21 cellular contexts compared by ENCODE assay signal in genomic region chr18:74544898-74545297, GRCh38. TPM values are rescaled to one million over a fixed set of nuclear protein-coding genes. Genes with fewer than 3 reads are reported as not detected.
A peak's percentile ranks its signal among the peaks of the same experiment; 100 is the strongest.
DNase-seq lines count a peak whose midpoint lies in the region; ATAC-seq, FAIRE-seq and TF ChIP-seq lines count a peak whose summit lies in the region.
"Had no signal": no experiment of that assay in that cellular context is flagged by ENCODE, and none has a peak within 500 bp of the region (broad histone marks: within the 10 kb centered on the region; RNA-seq: fewer than 3 reads in every experiment).

No MANE protein-coding gene starts in this region.

- H3K36me3 ChIP-seq in endothelial cell of umbilical vein (ENCODE audit: control insufficient read depth in 2 of 2, extremely low read depth in 1 of 2, insufficient read depth in 2 of 2, low read length in 2 of 2) (no peaks in the 10 kb centered on the region), lower lobe of right lung (no peaks in the 10 kb centered on the region), hepatocyte (replicated peaks; ENCODE audit: insufficient read depth, low read depth) (no peaks in the 10 kb centered on the region)

- ATAC-seq in Right ventricle myocardium superior (ENCODE audit: poor library complexity) (peak; percentile 32), lower lobe of right lung (no peak), SK-N-SH treated with all-trans-retinoic acid at 6 μM for 48 hours (no peak), HG03139 (IDR thresholded peaks at IDR 0.05; ENCODE audit: unreplicated experiment) (no peak)
- ATAC-seq: CD8-positive, alpha-beta T cell; Panc1 had no signal

- no peaks in the 10 kb centered on the region for H3K9me2 ChIP-seq in hepatocyte (replicated peaks; ENCODE audit: insufficient read depth)

- H3K9me3 ChIP-seq in endothelial cell of umbilical vein (replicated peaks; ENCODE audit: control insufficient read depth, insufficient read depth, low read length) (no peaks in the 10 kb centered on the region), lower lobe of right lung (peaks cover 8% of the 10 kb centered on the region), hepatocyte (ENCODE audit: low read depth) (no peaks in the 10 kb centered on the region)

- no peak for TF ChIP-seq CTCF in endothelial cell of umbilical vein (IDR thresholded peaks at IDR 0.05; ENCODE audit: extremely low read depth in 1 of 2, insufficient read depth in 1 of 2, low read depth in 1 of 2, low read length in 2 of 2)
- no peak for TF ChIP-seq CTCF in lower lobe of right lung (IDR thresholded peaks at IDR 0.05)
- no peak for TF ChIP-seq CTCF in hepatocyte (IDR thresholded peaks at IDR 0.05; ENCODE audit: poor library complexity)

- H3K9ac ChIP-seq in endothelial cell of umbilical vein (replicated peaks; ENCODE audit: extremely low read depth, insufficient read depth, low read length): no peak overlapping the region

- no peak overlapping the region for H3K4me3 ChIP-seq in endothelial cell of umbilical vein (replicated peaks in 1 of 3; ENCODE audit: insufficient read depth in 1 of 3, low read depth in 1 of 3, low read length in 3 of 3)
- H3K4me3 ChIP-seq in lower lobe of right lung: no peak overlapping the region
- H3K4me3 ChIP-seq in hepatocyte: no peak overlapping the region

- FAIRE-seq in endothelial cell of umbilical vein (lab: Jason Lieb, UNC): no peak
- FAIRE-seq: GM19239, HTR-8/SVneo had no signal

- no peaks in the 10 kb centered on the region for H4K20me1 ChIP-seq in endothelial cell of umbilical vein (replicated peaks; ENCODE audit: control insufficient read depth, extremely low read depth, insufficient read depth, low read length)
- no peaks in the 10 kb centered on the region for H4K20me1 ChIP-seq in hepatocyte (ENCODE audit: insufficient read depth, poor library complexity, severe bottlenecking)

- intact Hi-C loops in Right ventricle myocardium superior (cut with DNase I) (no loop called here), cardiac septum (cut with DNase I) (no loop called here), endothelial cell of umbilical vein (cut with micrococcal nuclease) (no loop called here), lower lobe of right lung (cut with DNase I) (no loop called here)

- CTCF ChIA-PET in endothelial cell of umbilical vein (lab: Charles Lee): interaction anchor here (1.1 kb wide), 1 partner anchor 11 kb away, joined by 4 read pairs; no protein-coding TSS in a partner anchor

- no peak for TF ChIP-seq POLR2A in endothelial cell of umbilical vein (IDR thresholded peaks at IDR 0.05; ENCODE audit: low read depth, low read length)

- dilution Hi-C loops in endothelial cell of umbilical vein (cut with MboI; ENCODE audit: extremely low pct_ligation_motif_present, low sequenced_read_pairs): no loop called here

- H3K27ac ChIP-seq in endothelial cell of umbilical vein (ENCODE audit: insufficient read depth, low read depth, low read length) (no peak overlapping the region), lower lobe of right lung (peak overlapping the region; percentile 32), substantia nigra (ENCODE audit: low read depth, low read length, poor library complexity, severe bottlenecking) (peak overlapping the region; percentile 80), hepatocyte (no peak overlapping the region)
- H3K27ac ChIP-seq: HL-60 had no signal

- DNase-seq in Right ventricle myocardium superior (peak; percentile 50), cardiac septum (ENCODE audit: low spot score) (no peak), endothelial cell of umbilical vein (ENCODE audit: low read depth, low spot score) (no peak), lower lobe of right lung (no peak), substantia nigra (lab: John Stamatoyannopoulos, UW) (peak in 3 of 49 donors; percentile 19 to 51 (median 21)), hepatocyte (ENCODE audit: low spot score) (no peak)
- DNase-seq: 8988T; CD8-positive, alpha-beta T cell; H9; NCI-H1105 treated with DMSO at 0.1 percent for 48 hours; NCI-H187; NCI-H446; NCI-H774 had no signal

- no peaks in the 10 kb centered on the region for H3K9me1 ChIP-seq in endothelial cell of umbilical vein (replicated peaks; ENCODE audit: control insufficient read depth, extremely low read depth, insufficient read depth, low read length)

- POLR2A ChIA-PET in endothelial cell of umbilical vein (lab: Charles Lee): no interaction called here

- H3K79me2 ChIP-seq in endothelial cell of umbilical vein (ENCODE audit: control insufficient read depth, insufficient read depth, low read length): no peaks in the 10 kb centered on the region
- H3K79me2 ChIP-seq in hepatocyte: no peaks in the 10 kb centered on the region

- H3K4me1 ChIP-seq in endothelial cell of umbilical vein (ENCODE audit: control insufficient read depth, extremely low read depth, insufficient read depth, low read length): peaks cover 3% of the 10 kb centered on the region
- peaks cover 19% of the 10 kb centered on the region for H3K4me1 ChIP-seq in lower lobe of right lung
- H3K4me1 ChIP-seq in hepatocyte (ENCODE audit: insufficient read depth): peaks cover 2% of the 10 kb centered on the region

- 79% methylated on average over 8 of the region's 8 CpGs for WGBS in hepatocyte (ENCODE audit: low lambda C conversion rate, missing lambda C conversion rate)

- BruUV-seq in endothelial cell of umbilical vein (replicated peaks; lab: Mats Ljungman, UMichigan): no TSS peak

- peak overlapping the region; percentile 31 for H2AFZ ChIP-seq in endothelial cell of umbilical vein (ENCODE audit: low read depth, low read length)
- no peak overlapping the region for H2AFZ ChIP-seq in hepatocyte

- H3K27me3 ChIP-seq in endothelial cell of umbilical vein (ENCODE audit: control insufficient read depth in 2 of 2, insufficient read depth in 2 of 2, low read length in 2 of 2) (no peaks in the 10 kb centered on the region), lower lobe of right lung (ENCODE audit: low read depth) (no peaks in the 10 kb centered on the region), hepatocyte (no peaks in the 10 kb centered on the region)

- no peak overlapping the region for H3K4me2 ChIP-seq in endothelial cell of umbilical vein (ENCODE audit: insufficient read depth, low read length)
- H3K4me2 ChIP-seq in hepatocyte: no peak overlapping the region

TF ChIP-seq in endothelial cell of umbilical vein, 7 proteins besides CTCF, POLR2A, EP300 and RAD21 (continues in another document):
- TF ChIP-seq, protein P1, sequence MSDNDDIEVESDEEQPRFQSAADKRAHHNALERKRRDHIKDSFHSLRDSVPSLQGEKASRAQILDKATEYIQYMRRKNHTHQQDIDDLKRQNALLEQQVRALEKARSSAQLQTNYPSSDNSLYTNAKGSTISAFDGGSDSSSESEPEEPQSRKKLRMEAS (IDR thresholded peaks at IDR 0.05; ENCODE audit: insufficient read depth, insufficient read length): no peak
- no peak for TF ChIP-seq JUN (IDR thresholded peaks at IDR 0.05; ENCODE audit: borderline replicate concordance, insufficient read depth, insufficient read length, low read depth)
- no peak for TF ChIP-seq EZH2 (IDR thresholded peaks at IDR 0.05; ENCODE audit: borderline replicate concordance, low read depth, low read length, severe bottlenecking)

TF ChIP-seq in SK-N-SH treated with all-trans-retinoic acid at 6 μM for 48 hours, 23 proteins besides CTCF, POLR2A, EP300 and RAD21 (continues in another document):
- no peak for TF ChIP-seq ZC3H10 (CRISPR knock-in tag; IDR thresholded peaks at IDR 0.05)

RNA-seq across cellular contexts. Expression of gene CNDP1, which starts 10.6 kb away (rescaled TPM):
- not detected for total RNA-seq in Right ventricle myocardium superior
- not detected for total RNA-seq in cardiac septum
- total RNA-seq in endothelial cell of umbilical vein: not detected in 2 replicates
- polyA plus RNA-seq in endothelial cell of umbilical vein: not detected in 2 replicates
- not detected in 2 replicates for polyA plus RNA-seq in endothelial cell of umbilical vein (2011; cell fraction: cytosol; rRNA removed)
- polyA plus RNA-seq in endothelial cell of umbilical vein (2011; cell fraction: nucleus; rRNA removed): 0.06 and 0.22 TPM in 2 replicates
- 0.17 TPM in 1 of 2 replicates, not detected in the other for polyA plus RNA-seq in endothelial cell of umbilical vein (2012)
- not detected in 2 replicates for polyA minus RNA-seq in endothelial cell of umbilical vein
- not detected for polyA minus RNA-seq in endothelial cell of umbilical vein (2011; cell fraction: cytosol; rRNA and poly(A)+ RNA removed)
- not detected in 2 replicates for polyA minus RNA-seq in endothelial cell of umbilical vein (2011; cell fraction: nucleus; rRNA and poly(A)+ RNA removed)
- total RNA-seq in lower lobe of right lung: not detected
- not detected in 2 replicates for total RNA-seq in hepatocyte
- 0.23 and 0.74 TPM in 2 replicates for polyA plus RNA-seq in hepatocyte
- total RNA-seq: H9, LHCN-M2 had no signal
- polyA plus RNA-seq: BJ had no signal

RNA-seq across cellular contexts. Expression of gene CNDP2, which starts 48.7 kb away (rescaled TPM):
- 54.5 TPM for total RNA-seq in Right ventricle myocardium superior
- 65.7 TPM for total RNA-seq in cardiac septum
- total RNA-seq in endothelial cell of umbilical vein: 121 and 123 TPM in 2 replicates
- 39.9 and 52.9 TPM in 2 replicates for polyA plus RNA-seq in endothelial cell of umbilical vein
- 67.0 and 79.0 TPM in 2 replicates for polyA plus RNA-seq in endothelial cell of umbilical vein (2011; cell fraction: cytosol; rRNA removed)
- 78.4 and 84.3 TPM in 2 replicates for polyA plus RNA-seq in endothelial cell of umbilical vein (2011; cell fraction: nucleus; rRNA removed)
- polyA plus RNA-seq in endothelial cell of umbilical vein (2012): 109 and 118 TPM in 2 replicates
- polyA minus RNA-seq in endothelial cell of umbilical vein: 112 and 114 TPM in 2 replicates
- polyA minus RNA-seq in endothelial cell of umbilical vein (2011; cell fraction: cytosol; rRNA and poly(A)+ RNA removed): 21.1 TPM
- polyA minus RNA-seq in endothelial cell of umbilical vein (2011; cell fraction: nucleus; rRNA and poly(A)+ RNA removed): 39.0 and 52.5 TPM in 2 replicates
- total RNA-seq in lower lobe of right lung: 237 TPM
- 95.7 and 101 TPM in 2 replicates for total RNA-seq in hepatocyte
- polyA plus RNA-seq in hepatocyte: 122 and 135 TPM in 2 replicates

RNA-seq across cellular contexts. Expression of gene ZNF407, which starts 52.8 kb away (rescaled TPM):
- total RNA-seq in Right ventricle myocardium superior (9.6 TPM), cardiac septum (14.1 TPM), endothelial cell of umbilical vein (17.3 and 20.1 TPM in 2 replicates), lower lobe of right lung (16.1 TPM), hepatocyte (12.4 and 13.4 TPM in 2 replicates)
- polyA plus RNA-seq in endothelial cell of umbilical vein (3.7 and 3.8 TPM in 2 replicates), hepatocyte (3.2 and 5.1 TPM in 2 replicates)
- polyA plus RNA-seq in endothelial cell of umbilical vein (2011; cell fraction: cytosol; rRNA removed): 3.5 TPM in 2 replicates
- 16.2 and 16.7 TPM in 2 replicates for polyA plus RNA-seq in endothelial cell of umbilical vein (2011; cell fraction: nucleus; rRNA removed)
- 4.7 and 5.1 TPM in 2 replicates for polyA plus RNA-seq in endothelial cell of umbilical vein (2012)
- polyA minus RNA-seq in endothelial cell of umbilical vein: 29.1 and 35.4 TPM in 2 replicates
- polyA minus RNA-seq in endothelial cell of umbilical vein (2011; cell fraction: cytosol; rRNA and poly(A)+ RNA removed): 10.7 TPM
- polyA minus RNA-seq in endothelial cell of umbilical vein (2011; cell fraction: nucleus; rRNA and poly(A)+ RNA removed): 118 and 125 TPM in 2 replicates

Comparison
In these comparisons a context has a peak if more than half of its experiments do, and no peak if none do; other contexts are left out.
1. H3K27ac ChIP-seq: peak in lower lobe of right lung (single experiment) and substantia nigra (single experiment); none in endothelial cell of umbilical vein (single experiment) and hepatocyte (single experiment).